ENCODE assay signal across 27 cellular contexts in genomic region chr9:111095423-111095822, GRCh38. TPM values are rescaled to one million over a fixed set of nuclear protein-coding genes. Genes with fewer than 3 reads are reported as not detected.
DNase-seq lines count a peak whose midpoint lies in the region; ATAC-seq and TF ChIP-seq lines count a peak whose summit lies in the region.
"Had no signal": no experiment of that assay in that cellular context is flagged by ENCODE, and none has a peak within 500 bp of the region (broad histone marks: within the 10 kb centered on the region; RNA-seq: fewer than 3 reads in every experiment).

No MANE protein-coding gene starts in this region.

- H3K36me3 ChIP-seq in HEK293 (ENCODE audit: control insufficient read depth in 2 of 2, insufficient read depth in 1 of 2, low read length in 2 of 2) (no peaks in the 10 kb centered on the region), mesodermal cell (ENCODE audit: control insufficient read depth, insufficient read depth, low read length) (no peaks in the 10 kb centered on the region), vagina (no peaks in the 10 kb centered on the region)
- H3K36me3 ChIP-seq: cardiac muscle cell had no signal

- TF ChIP-seq CTCF in HEK293 (tag by site-specific recombination; IDR thresholded peaks at IDR 0.05) (no peak), vagina (IDR thresholded peaks at IDR 0.05) (no peak)

- no peak overlapping the region for H3K4me3 ChIP-seq in HEK293 (ENCODE audit: low read depth, low read length)
- no peak overlapping the region for H3K4me3 ChIP-seq in mesodermal cell (ENCODE audit: extremely low read depth, insufficient read depth, low read length, poor library complexity, severe bottlenecking)
- H3K4me3 ChIP-seq in vagina: no peak overlapping the region
- H3K4me3 ChIP-seq: cardiac muscle cell, testis had no signal

- CTCF ChIA-PET in HEK293 (lab: Yijun Ruan, JAX): interaction anchor here (1.0 kb wide), 1 partner anchor 13 kb away, joined by 3 read pairs; no protein-coding TSS in a partner anchor

- H3K9me3 ChIP-seq in HEK293 (ENCODE audit: control insufficient read depth, insufficient read depth, low read depth, low read length) (no peaks in the 10 kb centered on the region), mesodermal cell (ENCODE audit: control insufficient read depth, low read length) (no peaks in the 10 kb centered on the region), vagina (no peaks in the 10 kb centered on the region)
- H3K9me3 ChIP-seq: SK-N-SH, testis had no signal

- WGBS in mesodermal cell (ENCODE audit: insufficient coverage in 2 of 2), 2 experiments: 78 to 79% methylated on average over 4 of the region's 4 CpGs

- no peak for TF ChIP-seq POLR2A in vagina (IDR thresholded peaks at IDR 0.05)

- H3K4me1 ChIP-seq in HEK293 (ENCODE audit: control insufficient read depth, insufficient read depth, low read length) (peaks cover 16% of the 10 kb centered on the region), mesodermal cell (ENCODE audit: control insufficient read depth, insufficient read depth, low read length, poor library complexity, severe bottlenecking) (peaks cover 31% of the 10 kb centered on the region), vagina (peaks cover 12% of the 10 kb centered on the region)
- H3K4me1 ChIP-seq: testis had no signal

- H3K27ac ChIP-seq in HEK293 (ENCODE audit: extremely low read depth, low read depth, low read length): no peak overlapping the region
- peak overlapping the region; percentile 43 for H3K27ac ChIP-seq in mesodermal cell (ENCODE audit: low read depth, low read length, severe bottlenecking)
- H3K27ac ChIP-seq in vagina: peak overlapping the region; percentile 71
- H3K27ac ChIP-seq: cardiac muscle cell, RWPE1, VCaP had no signal

- DNase-seq in fibroblast of gingiva (ENCODE audit: low read depth) (peak; percentile 18), vagina (ENCODE audit: extremely low spot score in 2 of 2) (no peak), NCI-H2196 treated with DMSO at 0.1 percent for 48 hours (lab: John Stamatoyannopoulos, UW; ENCODE audit: unreplicated experiment) (no peak)
- DNase-seq: activated CD4-positive, alpha-beta T cell treated with anti-CD3 and anti-CD28 coated beads for 48 hours; activated naive CD4-positive, alpha-beta T cell treated with Interleukin-2 at 50 U/mL for 16 hours; activated T-cell treated with anti-CD3 and anti-CD28 coated beads, Interleukin-2, amount 50 U/mL, for 48 hours; amygdala; CD4-positive, alpha-beta T cell; GOT3; head of caudate nucleus; naive B cell; NCI-H1048; NCI-H187; NCI-H774; SK-N-SH; stimulated activated CD4-positive, alpha-beta T cell treated with anti-CD3 and anti-CD28 coated beads, Interleukin-12 subunit alpha, Interleukin-12 subunit beta, amount 100 ng/mL, for 4 hours; stimulated activated CD4-positive, alpha-beta T cell treated with anti-CD3 and anti-CD28 coated beads, Interleukin-4, amount 100 ng/mL, for 24 hours; stimulated activated naive CD4-positive, alpha-beta T cell; T-helper 2 cell; testis had no signal

- no peaks in the 10 kb centered on the region for H3K27me3 ChIP-seq in vagina
- H3K27me3 ChIP-seq: cardiac muscle cell, testis had no signal

- POLR2A ChIA-PET in HEK293 (lab: Yijun Ruan, JAX): no interaction called here

- intact Hi-C loops in vagina (cut with DNase I): no loop called here

- ATAC-seq in HG02763 (IDR thresholded peaks at IDR 0.05; ENCODE audit: unreplicated experiment) (no peak), HG03520 (IDR thresholded peaks at IDR 0.05; ENCODE audit: unreplicated experiment) (no peak)

TF ChIP-seq in HEK293, 187 proteins besides CTCF, POLR2A, EP300 and RAD21 (continues in another document):
- no peak for TF ChIP-seq ELK4 (IDR thresholded peaks at IDR 0.05; ENCODE audit: borderline replicate concordance, low read depth, low read length)
- 0 out of 2 replicates have a peak, but pooled peaks have one; percentile 33 for TF ChIP-seq TRIM28 (IDR thresholded peaks at IDR 0.05; ENCODE audit: borderline replicate concordance, low read length)
- TF ChIP-seq ZNF664 (tag by site-specific recombination; IDR thresholded peaks at IDR 0.05): no peak
- no peak for TF ChIP-seq MZF1 (tag by site-specific recombination; IDR thresholded peaks at IDR 0.05; ENCODE audit: borderline replicate concordance)
- TF ChIP-seq BCL11B (tag by site-specific recombination; IDR thresholded peaks at IDR 0.05; ENCODE audit: low read depth): no peak
- peak; percentile 85 for TF ChIP-seq GLIS1 (tag by site-specific recombination; IDR thresholded peaks at IDR 0.05)
- TF ChIP-seq REST (tag by site-specific recombination; IDR thresholded peaks at IDR 0.05): no peak
- peak; percentile 8; the same call in 1 of the 2 replicates for TF ChIP-seq PRDM6 (tag by site-specific recombination; IDR thresholded peaks at IDR 0.05)
- TF ChIP-seq ZFP3 (tag by site-specific recombination; IDR thresholded peaks at IDR 0.05; ENCODE audit: low read depth): no peak
- no peak for TF ChIP-seq HOXC10 (CRISPR knock-in tag; IDR thresholded peaks at IDR 0.05)
- no peak for TF ChIP-seq ZNF23 (tag by site-specific recombination; IDR thresholded peaks at IDR 0.05; ENCODE audit: borderline replicate concordance)
- TF ChIP-seq ZNF26 (tag by site-specific recombination; IDR thresholded peaks at IDR 0.05): no peak
- no peak for TF ChIP-seq KLF9 (tag by site-specific recombination; IDR thresholded peaks at IDR 0.05; ENCODE audit: low read depth)
- TF ChIP-seq KLF17 (tag by site-specific recombination; IDR thresholded peaks at IDR 0.05): no peak

RNA-seq across cellular contexts. Expression of gene LPAR1, which starts 57.2 kb away (rescaled TPM):
- polyA plus RNA-seq in mesodermal cell (2013, experiment 1 of 2): 4.5 TPM
- 4.6 TPM for polyA plus RNA-seq in mesodermal cell (2013, experiment 2 of 2)
- total RNA-seq in vagina: 83.0 TPM
- total RNA-seq: CD4-positive, alpha-beta T cell had no signal
